Comparison of ENCODE assay signal across 21 cellular contexts in the genomic region with DNA sequence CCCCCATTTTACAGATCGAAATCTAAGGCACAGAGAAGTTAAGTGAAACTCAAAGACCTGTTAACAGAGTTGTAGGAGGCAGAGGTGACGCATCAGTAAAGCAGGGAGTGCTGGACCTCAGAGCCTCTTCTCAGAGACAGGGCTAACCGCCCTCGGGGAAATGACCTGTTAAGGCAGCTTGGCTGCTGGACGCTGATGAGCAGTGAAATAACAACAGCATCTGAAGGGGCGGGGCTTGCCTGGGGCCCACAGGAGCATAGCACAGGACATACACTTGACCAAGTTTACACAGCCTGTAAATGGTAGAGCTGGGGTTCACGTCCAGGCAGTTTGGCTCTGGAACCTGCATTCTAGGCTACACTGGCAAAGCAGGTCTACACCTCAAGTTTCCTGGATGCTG. TPM values are rescaled to one million over a fixed set of nuclear protein-coding genes. Genes with fewer than 3 reads are reported as not detected.
A peak's percentile ranks its signal among the peaks of the same experiment; 100 is the strongest.
DNase-seq lines count a peak whose midpoint lies in the region; ATAC-seq and TF ChIP-seq lines count a peak whose summit lies in the region.
"Had no signal": no experiment of that assay in that cellular context is flagged by ENCODE, and none has a peak within 500 bp of the region (broad histone marks: within the 10 kb centered on the region; RNA-seq: fewer than 3 reads in every experiment).

No MANE protein-coding gene starts in this region.

- TF ChIP-seq CTCF in epithelial cell of proximal tubule (conservative IDR thresholded peaks at IDR 0.05; ENCODE audit: low read depth, low read length) (no peak), thyroid gland (IDR thresholded peaks at IDR 0.05) (no peak)

- no peaks in the 10 kb centered on the region for H3K36me3 ChIP-seq in thyroid gland
- H3K36me3 ChIP-seq: BE2C, suprapubic skin had no signal

- H3K4me3 ChIP-seq in epithelial cell of proximal tubule (ENCODE audit: low read depth, low read length) (no peak overlapping the region), thyroid gland (replicated peaks in 1 of 3) (no peak overlapping the region)
- H3K4me3 ChIP-seq: suprapubic skin had no signal

- no peaks in the 10 kb centered on the region for H3K4me1 ChIP-seq in thyroid gland
- H3K4me1 ChIP-seq: BE2C, suprapubic skin had no signal

- no peaks in the 10 kb centered on the region for H3K27me3 ChIP-seq in thyroid gland
- H3K27me3 ChIP-seq: BE2C had no signal

- no peak overlapping the region for H3K27ac ChIP-seq in thyroid gland
- H3K27ac ChIP-seq: HL-60, suprapubic skin had no signal

- ATAC-seq in activated CD4-positive, CD25-positive, alpha-beta regulatory T cell treated with anti-CD3 and anti-CD28 coated beads, Interleukin-2, amount 50 U/mL, for 24 hours: no peak
- ATAC-seq: natural killer cell treated with Interleukin-12 subunit alpha and Interleukin-12 subunit beta and Interleukin-15 and Interleukin-18, amount 100 ng/mL, for 72 hours had no signal

- DNase-seq in NCI-H82 (lab: John Stamatoyannopoulos, UW) (peak; percentile 20), NCI-H82 treated with DMSO at 0.1 percent for 48 hours (lab: John Stamatoyannopoulos, UW; ENCODE audit: unreplicated experiment) (no peak), NCI-H69 (lab: John Stamatoyannopoulos, UW) (peak; percentile 14), epithelial cell of proximal tubule (ENCODE audit: low read depth) (peak; percentile 10), thyroid gland (peak; percentile 15 to 20), GM19240 (ENCODE audit: insufficient read length, low spot score) (no peak), OCI-M1 (lab: John Stamatoyannopoulos, UW) (no peak)
- DNase-seq: 8988T; activated CD4-positive, alpha-beta T cell treated with anti-CD3 and anti-CD28 coated beads for 1 hour; BE2C; mesendoderm; NCI-H1092; NCI-H2081; small intestine; T-helper 9 cell had no signal

- H3K9me3 ChIP-seq in thyroid gland: no peaks in the 10 kb centered on the region

- 47 to 52% methylated on average over 6 to 7 of the region's 7 CpGs for WGBS in thyroid gland, 2 donors

- no peak for TF ChIP-seq POLR2A in thyroid gland (IDR thresholded peaks at IDR 0.05)

- intact Hi-C loops in thyroid gland (cut with DNase I): no loop called here

RNA-seq across cellular contexts. Expression of gene LRTM2, which starts 39.3 kb away (rescaled TPM):
- total RNA-seq in epithelial cell of proximal tubule (not detected in 2 replicates), thyroid gland (not detected)
- total RNA-seq: natural killer cell treated with Interleukin-12 subunit alpha and Interleukin-12 subunit beta and Interleukin-15 and Interleukin-18, amount 100 ng/mL, for 72 hours; NCI-H460; SK-MEL-5 had no signal

RNA-seq across cellular contexts. Expression of gene CACNA2D4, which starts 58.8 kb away (rescaled TPM):
- total RNA-seq in epithelial cell of proximal tubule (0.14 and 1.6 TPM in 2 replicates), thyroid gland (1 to 10 TPM; 1.5 to 2.6 (median 2.0) TPM)
- total RNA-seq: NCI-H460, SK-MEL-5 had no signal

Comparison
In these comparisons a context has a peak if more than half of its experiments do, and no peak if none do; other contexts are left out.
1. DNase-seq: peak in NCI-H82 (single experiment), NCI-H69 (single experiment), epithelial cell of proximal tubule (single experiment) and thyroid gland (2 of 2); none in NCI-H82 treated with DMSO at 0.1 percent for 48 hours (single experiment), GM19240 (single experiment) and OCI-M1 (single experiment).